In the genomic region with DNA sequence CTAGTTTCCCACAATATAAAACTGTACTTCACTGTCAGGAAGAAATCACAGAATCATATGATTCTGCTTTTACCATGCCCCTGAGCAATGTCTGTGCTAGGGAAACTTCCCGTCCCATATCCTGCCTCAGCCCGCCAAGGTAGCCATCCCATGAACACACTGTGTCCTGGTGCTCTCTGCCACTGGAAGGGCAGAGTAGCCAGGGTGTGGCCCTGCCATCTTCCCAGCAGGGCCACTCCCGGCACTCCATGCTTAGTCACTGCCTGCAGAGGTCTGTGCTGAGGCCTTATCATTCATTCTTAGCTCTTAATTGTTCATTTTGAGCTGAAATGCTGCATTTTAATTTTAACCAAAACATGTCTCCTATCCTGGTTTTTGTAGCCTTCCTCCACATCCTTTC, we compare ENCODE assay signal across 11 cellular contexts. TPM values are rescaled to one million over a fixed set of nuclear protein-coding genes. Genes with fewer than 3 reads are reported as not detected.
A peak's percentile ranks its signal among the peaks of the same experiment; 100 is the strongest.
DNase-seq lines count a peak whose midpoint lies in the region; ATAC-seq and TF ChIP-seq lines count a peak whose summit lies in the region.
"Had no signal": no experiment of that assay in that cellular context is flagged by ENCODE, and none has a peak within 500 bp of the region (broad histone marks: within the 10 kb centered on the region; RNA-seq: fewer than 3 reads in every experiment).

No MANE protein-coding gene starts in this region.

- H3K9me3 Mint-ChIP-seq in endothelial cell (ENCODE audit: unreplicated experiment), result no peaks in the 10 kb centered on the region
- H3K9me3 Mint-ChIP-seq in osteocyte (ENCODE audit: unreplicated experiment), result no peaks in the 10 kb centered on the region

- H3K4me3 Mint-ChIP-seq in endothelial cell (ENCODE audit: unreplicated experiment) (no peak overlapping the region), osteocyte (ENCODE audit: unreplicated experiment) (no peak overlapping the region)

- TF ChIP-seq CTCF in endothelial cell (IDR thresholded peaks at IDR 0.05; ENCODE audit: unreplicated experiment) (no peak), osteocyte (IDR thresholded peaks at IDR 0.05) (no peak)

- H3K36me3 Mint-ChIP-seq in endothelial cell (ENCODE audit: low read depth, unreplicated experiment) (peaks cover 52% of the 10 kb centered on the region), osteocyte (ENCODE audit: unreplicated experiment) (peaks cover 60% of the 10 kb centered on the region)

- H3K27me3 Mint-ChIP-seq in endothelial cell (ENCODE audit: unreplicated experiment) (peaks cover 5% of the 10 kb centered on the region), osteocyte (ENCODE audit: unreplicated experiment) (no peaks in the 10 kb centered on the region)

- H3K4me1 Mint-ChIP-seq in endothelial cell (ENCODE audit: unreplicated experiment), result peaks cover 13% of the 10 kb centered on the region
- H3K4me1 Mint-ChIP-seq in osteocyte (ENCODE audit: unreplicated experiment), result peaks cover 29% of the 10 kb centered on the region

- DNase-seq in GM03348 (ENCODE audit: low spot score), result peak; percentile 42
- DNase-seq in RPMI7951 (ENCODE audit: low read depth), result peak; percentile 48
- no peak for DNase-seq in endothelial cell (ENCODE audit: low spot score)
- no peak for DNase-seq in osteocyte (ENCODE audit: extremely low spot score, unreplicated experiment)
- no peak for DNase-seq in SIG-M5 (lab: John Stamatoyannopoulos, UW)
- no peak for DNase-seq in C1 segment of cervical spinal cord (lab: John Stamatoyannopoulos, UW)
- DNase-seq: islet precursor cell; NCI-H2171 treated with DMSO at 0.1 percent for 48 hours; stimulated activated CD4-positive, alpha-beta T cell treated with anti-CD3 and anti-CD28 coated beads, Interleukin-2, amount 100 ng/mL, for 24 hours had no signal

- ATAC-seq in GM18907 (IDR thresholded peaks at IDR 0.05; ENCODE audit: unreplicated experiment) (no peak), GM18861 (IDR thresholded peaks at IDR 0.05; ENCODE audit: unreplicated experiment) (no peak)

- H3K27ac Mint-ChIP-seq in endothelial cell (ENCODE audit: unreplicated experiment) (peak overlapping the region; percentile 44), osteocyte (ENCODE audit: unreplicated experiment) (peak overlapping the region; percentile 91)

RNA-seq across cellular contexts. Expression of a gene that starts 31.8 kb away (rescaled TPM):
- total RNA-seq in RPMI7951 (2014; rRNA removed; shearing (Covaris generic)), result 26.4 and 29.2 TPM in 2 replicates
- total RNA-seq in endothelial cell (ENCODE audit: unreplicated experiment), result 43.7 TPM
- total RNA-seq in osteocyte, result 39.6 and 41.7 TPM in 2 replicates

RNA-seq across cellular contexts. Expression of a gene that starts 32.2 kb away (rescaled TPM):
- total RNA-seq in RPMI7951 (2014; rRNA removed; shearing (Covaris generic)), result 63.5 and 64.6 TPM in 2 replicates
- total RNA-seq in endothelial cell (ENCODE audit: unreplicated experiment) (13.1 TPM), osteocyte (47.0 and 50.0 TPM in 2 replicates)

Comparison
In these comparisons a context has a peak if more than half of its experiments do, and no peak if none do; other contexts are left out.
1. DNase-seq: peak in GM03348 (single experiment) and RPMI7951 (single experiment); none in endothelial cell (single experiment), osteocyte (single experiment), SIG-M5 (single experiment) and C1 segment of cervical spinal cord (0 of 14).